Comparison of ENCODE assay signal across 1 cellular context in the genomic region with DNA sequence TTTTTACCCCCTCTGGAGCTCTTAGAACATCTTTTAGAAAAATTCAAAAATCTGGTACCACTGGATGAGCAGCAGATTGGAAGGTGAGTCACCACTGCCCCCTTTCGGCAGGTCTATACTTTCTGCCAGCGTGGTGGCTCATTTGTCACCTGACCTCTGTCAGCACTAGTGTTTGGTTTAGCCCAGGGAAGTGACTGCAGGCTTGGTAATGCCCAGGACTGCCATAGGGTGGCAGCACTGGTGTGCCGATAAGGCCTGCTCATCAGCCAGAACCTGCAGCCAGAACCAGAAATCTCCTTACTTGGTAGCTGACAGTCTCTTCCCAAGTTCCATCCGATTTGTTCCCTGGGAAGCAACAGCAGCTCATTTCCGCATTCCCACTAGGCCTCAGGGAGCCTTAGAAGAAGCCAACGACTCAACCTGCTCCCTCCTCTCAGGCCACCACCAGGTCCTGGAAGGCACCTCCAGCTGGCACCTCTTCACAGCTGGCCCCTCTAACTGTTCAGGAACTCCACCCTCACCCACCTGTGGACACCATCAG.
TF ChIP-seq lines count a peak whose summit lies in the region.

No MANE protein-coding gene starts in this region.

TF ChIP-seq in HepG2, 621 proteins besides CTCF, POLR2A, EP300 and RAD21 (continued from another document and continues in another):
- TF ChIP-seq, protein P1, sequence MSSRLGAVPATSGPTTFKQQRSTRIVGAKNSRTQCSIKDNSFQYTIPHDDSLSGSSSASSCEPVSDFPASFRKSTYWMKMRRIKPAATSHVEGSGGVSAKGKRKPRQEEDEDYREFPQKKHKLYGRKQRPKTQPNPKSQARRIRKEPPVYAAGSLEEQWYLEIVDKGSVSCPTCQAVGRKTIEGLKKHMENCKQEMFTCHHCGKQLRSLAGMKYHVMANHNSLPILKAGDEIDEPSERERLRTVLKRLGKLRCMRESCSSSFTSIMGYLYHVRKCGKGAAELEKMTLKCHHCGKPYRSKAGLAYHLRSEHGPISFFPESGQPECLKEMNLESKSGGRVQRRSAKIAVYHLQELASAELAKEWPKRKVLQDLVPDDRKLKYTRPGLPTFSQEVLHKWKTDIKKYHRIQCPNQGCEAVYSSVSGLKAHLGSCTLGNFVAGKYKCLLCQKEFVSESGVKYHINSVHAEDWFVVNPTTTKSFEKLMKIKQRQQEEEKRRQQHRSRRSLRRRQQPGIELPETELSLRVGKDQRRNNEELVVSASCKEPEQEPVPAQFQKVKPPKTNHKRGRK (CRISPR knock-in tag; IDR thresholded peaks at IDR 0.05), result no peak
- TF ChIP-seq, protein P2, sequence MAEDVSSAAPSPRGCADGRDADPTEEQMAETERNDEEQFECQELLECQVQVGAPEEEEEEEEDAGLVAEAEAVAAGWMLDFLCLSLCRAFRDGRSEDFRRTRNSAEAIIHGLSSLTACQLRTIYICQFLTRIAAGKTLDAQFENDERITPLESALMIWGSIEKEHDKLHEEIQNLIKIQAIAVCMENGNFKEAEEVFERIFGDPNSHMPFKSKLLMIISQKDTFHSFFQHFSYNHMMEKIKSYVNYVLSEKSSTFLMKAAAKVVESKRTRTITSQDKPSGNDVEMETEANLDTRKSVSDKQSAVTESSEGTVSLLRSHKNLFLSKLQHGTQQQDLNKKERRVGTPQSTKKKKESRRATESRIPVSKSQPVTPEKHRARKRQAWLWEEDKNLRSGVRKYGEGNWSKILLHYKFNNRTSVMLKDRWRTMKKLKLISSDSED (CRISPR knock-in tag; IDR thresholded peaks at IDR 0.05), result no peak
- TF ChIP-seq, protein P3, sequence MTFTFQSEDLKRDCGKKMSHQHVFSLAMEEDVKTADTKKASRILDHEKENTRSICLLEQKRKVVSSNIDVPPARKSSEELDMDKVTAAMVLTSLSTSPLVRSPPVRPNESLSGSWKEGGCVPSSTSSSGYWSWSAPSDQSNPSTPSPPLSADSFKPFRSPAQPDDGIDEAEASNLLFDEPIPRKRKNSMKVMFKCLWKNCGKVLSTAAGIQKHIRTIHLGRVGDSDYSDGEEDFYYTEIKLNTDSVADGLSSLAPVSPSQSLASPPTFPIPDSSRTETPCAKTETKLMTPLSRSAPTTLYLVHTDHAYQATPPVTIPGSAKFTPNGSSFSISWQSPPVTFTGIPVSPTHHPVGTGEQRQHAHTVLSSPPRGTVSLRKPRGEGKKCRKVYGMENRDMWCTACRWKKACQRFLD (CRISPR knock-in tag; IDR thresholded peaks at IDR 0.05; ENCODE audit: borderline replicate concordance), result no peak
- TF ChIP-seq, protein P4, sequence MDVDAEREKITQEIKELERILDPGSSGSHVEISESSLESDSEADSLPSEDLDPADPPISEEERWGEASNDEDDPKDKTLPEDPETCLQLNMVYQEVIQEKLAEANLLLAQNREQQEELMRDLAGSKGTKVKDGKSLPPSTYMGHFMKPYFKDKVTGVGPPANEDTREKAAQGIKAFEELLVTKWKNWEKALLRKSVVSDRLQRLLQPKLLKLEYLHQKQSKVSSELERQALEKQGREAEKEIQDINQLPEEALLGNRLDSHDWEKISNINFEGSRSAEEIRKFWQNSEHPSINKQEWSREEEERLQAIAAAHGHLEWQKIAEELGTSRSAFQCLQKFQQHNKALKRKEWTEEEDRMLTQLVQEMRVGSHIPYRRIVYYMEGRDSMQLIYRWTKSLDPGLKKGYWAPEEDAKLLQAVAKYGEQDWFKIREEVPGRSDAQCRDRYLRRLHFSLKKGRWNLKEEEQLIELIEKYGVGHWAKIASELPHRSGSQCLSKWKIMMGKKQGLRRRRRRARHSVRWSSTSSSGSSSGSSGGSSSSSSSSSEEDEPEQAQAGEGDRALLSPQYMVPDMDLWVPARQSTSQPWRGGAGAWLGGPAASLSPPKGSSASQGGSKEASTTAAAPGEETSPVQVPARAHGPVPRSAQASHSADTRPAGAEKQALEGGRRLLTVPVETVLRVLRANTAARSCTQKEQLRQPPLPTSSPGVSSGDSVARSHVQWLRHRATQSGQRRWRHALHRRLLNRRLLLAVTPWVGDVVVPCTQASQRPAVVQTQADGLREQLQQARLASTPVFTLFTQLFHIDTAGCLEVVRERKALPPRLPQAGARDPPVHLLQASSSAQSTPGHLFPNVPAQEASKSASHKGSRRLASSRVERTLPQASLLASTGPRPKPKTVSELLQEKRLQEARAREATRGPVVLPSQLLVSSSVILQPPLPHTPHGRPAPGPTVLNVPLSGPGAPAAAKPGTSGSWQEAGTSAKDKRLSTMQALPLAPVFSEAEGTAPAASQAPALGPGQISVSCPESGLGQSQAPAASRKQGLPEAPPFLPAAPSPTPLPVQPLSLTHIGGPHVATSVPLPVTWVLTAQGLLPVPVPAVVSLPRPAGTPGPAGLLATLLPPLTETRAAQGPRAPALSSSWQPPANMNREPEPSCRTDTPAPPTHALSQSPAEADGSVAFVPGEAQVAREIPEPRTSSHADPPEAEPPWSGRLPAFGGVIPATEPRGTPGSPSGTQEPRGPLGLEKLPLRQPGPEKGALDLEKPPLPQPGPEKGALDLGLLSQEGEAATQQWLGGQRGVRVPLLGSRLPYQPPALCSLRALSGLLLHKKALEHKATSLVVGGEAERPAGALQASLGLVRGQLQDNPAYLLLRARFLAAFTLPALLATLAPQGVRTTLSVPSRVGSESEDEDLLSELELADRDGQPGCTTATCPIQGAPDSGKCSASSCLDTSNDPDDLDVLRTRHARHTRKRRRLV (CRISPR knock-in tag; IDR thresholded peaks at IDR 0.05), result no peak
- TF ChIP-seq SETDB1 (CRISPR knock-in tag; IDR thresholded peaks at IDR 0.05; ENCODE audit: borderline replicate concordance) (no peak), TOPORS (CRISPR knock-in tag; IDR thresholded peaks at IDR 0.05) (no peak), CEBPB (IDR thresholded peaks at IDR 0.05; ENCODE audit: borderline replicate concordance, low read depth, low read length) (no peak), ZFP37 (CRISPR knock-in tag; IDR thresholded peaks at IDR 0.05; ENCODE audit: borderline replicate concordance) (no peak), SMARCE1 (IDR thresholded peaks at IDR 0.05; ENCODE audit: borderline replicate concordance) (no peak), ZFP36L2 (CRISPR knock-in tag; IDR thresholded peaks at IDR 0.05) (no peak), RBFOX2 (IDR thresholded peaks at IDR 0.05; ENCODE audit: low read depth, low read length) (no peak), KLF9 (CRISPR knock-in tag; IDR thresholded peaks at IDR 0.05; ENCODE audit: low read depth) (no peak), GLI4 (CRISPR knock-in tag; IDR thresholded peaks at IDR 0.05; ENCODE audit: borderline replicate concordance) (no peak), SP1 (IDR thresholded peaks at IDR 0.05) (no peak), SP1 (CRISPR knock-in tag; IDR thresholded peaks at IDR 0.05) (no peak), ZSCAN31 (CRISPR knock-in tag; IDR thresholded peaks at IDR 0.05; ENCODE audit: low read depth) (no peak), STAG1 (CRISPR knock-in tag; IDR thresholded peaks at IDR 0.05) (peak; percentile 87), SYNCRIP (IDR thresholded peaks at IDR 0.05; ENCODE audit: insufficient read depth, low read depth, low read length) (no peak), CBX5 (CRISPR knock-in tag; IDR thresholded peaks at IDR 0.05; ENCODE audit: borderline replicate concordance) (peak; percentile 60; the same call in 1 of the 2 replicates), NFKB2 (CRISPR knock-in tag; IDR thresholded peaks at IDR 0.05; ENCODE audit: borderline replicate concordance) (no peak; the same call in 1 of the 2 replicates), MZF1 (CRISPR knock-in tag; IDR thresholded peaks at IDR 0.05; ENCODE audit: borderline replicate concordance) (no peak), ZIK1 (CRISPR knock-in tag; IDR thresholded peaks at IDR 0.05; ENCODE audit: borderline replicate concordance, low read depth) (no peak), ZNF331 (CRISPR knock-in tag; IDR thresholded peaks at IDR 0.05) (peak; percentile 59; the same call in 1 of the 2 replicates), ZEB1 (IDR thresholded peaks at IDR 0.05; ENCODE audit: insufficient replicate concordance, low read depth) (no peak), ZNF772 (CRISPR knock-in tag; IDR thresholded peaks at IDR 0.05) (no peak), ZNF547 (CRISPR knock-in tag; IDR thresholded peaks at IDR 0.05) (no peak), ZKSCAN1 (IDR thresholded peaks at IDR 0.05; ENCODE audit: low read length) (peak; percentile 63; the same call in 1 of the 2 replicates), KDM5A (IDR thresholded peaks at IDR 0.05; ENCODE audit: borderline replicate concordance, low read length) (no peak), JUND (CRISPR knock-in tag; IDR thresholded peaks at IDR 0.05) (no peak), ZNF160 (CRISPR knock-in tag; IDR thresholded peaks at IDR 0.05) (no peak), HNRNPK (IDR thresholded peaks at IDR 0.05; ENCODE audit: low read depth, low read length, poor library complexity, severe bottlenecking) (no peak), FOXK1 (CRISPR knock-in tag; IDR thresholded peaks at IDR 0.05; ENCODE audit: borderline replicate concordance, low read depth) (no peak), KDM2A (CRISPR knock-in tag; IDR thresholded peaks at IDR 0.05; ENCODE audit: borderline replicate concordance, low read depth) (peak; percentile 88), ARID2 (CRISPR knock-in tag; IDR thresholded peaks at IDR 0.05; ENCODE audit: borderline replicate concordance) (no peak), BHLHE40 (IDR thresholded peaks at IDR 0.05; ENCODE audit: low read length) (peak; percentile 74), CCDC6 (CRISPR knock-in tag; IDR thresholded peaks at IDR 0.05) (no peak), SCMH1 (CRISPR knock-in tag; IDR thresholded peaks at IDR 0.05; ENCODE audit: borderline replicate concordance) (no peak), NR3C1 (CRISPR knock-in tag; IDR thresholded peaks at IDR 0.05) (no peak)
- TF ChIP-seq, protein P5, sequence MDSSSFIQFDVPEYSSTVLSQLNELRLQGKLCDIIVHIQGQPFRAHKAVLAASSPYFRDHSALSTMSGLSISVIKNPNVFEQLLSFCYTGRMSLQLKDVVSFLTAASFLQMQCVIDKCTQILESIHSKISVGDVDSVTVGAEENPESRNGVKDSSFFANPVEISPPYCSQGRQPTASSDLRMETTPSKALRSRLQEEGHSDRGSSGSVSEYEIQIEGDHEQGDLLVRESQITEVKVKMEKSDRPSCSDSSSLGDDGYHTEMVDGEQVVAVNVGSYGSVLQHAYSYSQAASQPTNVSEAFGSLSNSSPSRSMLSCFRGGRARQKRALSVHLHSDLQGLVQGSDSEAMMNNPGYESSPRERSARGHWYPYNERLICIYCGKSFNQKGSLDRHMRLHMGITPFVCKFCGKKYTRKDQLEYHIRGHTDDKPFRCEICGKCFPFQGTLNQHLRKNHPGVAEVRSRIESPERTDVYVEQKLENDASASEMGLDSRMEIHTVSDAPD (CRISPR knock-in tag; IDR thresholded peaks at IDR 0.05), result no peak
- TF ChIP-seq, protein P6, sequence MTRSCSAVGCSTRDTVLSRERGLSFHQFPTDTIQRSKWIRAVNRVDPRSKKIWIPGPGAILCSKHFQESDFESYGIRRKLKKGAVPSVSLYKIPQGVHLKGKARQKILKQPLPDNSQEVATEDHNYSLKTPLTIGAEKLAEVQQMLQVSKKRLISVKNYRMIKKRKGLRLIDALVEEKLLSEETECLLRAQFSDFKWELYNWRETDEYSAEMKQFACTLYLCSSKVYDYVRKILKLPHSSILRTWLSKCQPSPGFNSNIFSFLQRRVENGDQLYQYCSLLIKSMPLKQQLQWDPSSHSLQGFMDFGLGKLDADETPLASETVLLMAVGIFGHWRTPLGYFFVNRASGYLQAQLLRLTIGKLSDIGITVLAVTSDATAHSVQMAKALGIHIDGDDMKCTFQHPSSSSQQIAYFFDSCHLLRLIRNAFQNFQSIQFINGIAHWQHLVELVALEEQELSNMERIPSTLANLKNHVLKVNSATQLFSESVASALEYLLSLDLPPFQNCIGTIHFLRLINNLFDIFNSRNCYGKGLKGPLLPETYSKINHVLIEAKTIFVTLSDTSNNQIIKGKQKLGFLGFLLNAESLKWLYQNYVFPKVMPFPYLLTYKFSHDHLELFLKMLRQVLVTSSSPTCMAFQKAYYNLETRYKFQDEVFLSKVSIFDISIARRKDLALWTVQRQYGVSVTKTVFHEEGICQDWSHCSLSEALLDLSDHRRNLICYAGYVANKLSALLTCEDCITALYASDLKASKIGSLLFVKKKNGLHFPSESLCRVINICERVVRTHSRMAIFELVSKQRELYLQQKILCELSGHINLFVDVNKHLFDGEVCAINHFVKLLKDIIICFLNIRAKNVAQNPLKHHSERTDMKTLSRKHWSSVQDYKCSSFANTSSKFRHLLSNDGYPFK (CRISPR knock-in tag; IDR thresholded peaks at IDR 0.05; ENCODE audit: borderline replicate concordance), result no peak
- TF ChIP-seq, protein P7, sequence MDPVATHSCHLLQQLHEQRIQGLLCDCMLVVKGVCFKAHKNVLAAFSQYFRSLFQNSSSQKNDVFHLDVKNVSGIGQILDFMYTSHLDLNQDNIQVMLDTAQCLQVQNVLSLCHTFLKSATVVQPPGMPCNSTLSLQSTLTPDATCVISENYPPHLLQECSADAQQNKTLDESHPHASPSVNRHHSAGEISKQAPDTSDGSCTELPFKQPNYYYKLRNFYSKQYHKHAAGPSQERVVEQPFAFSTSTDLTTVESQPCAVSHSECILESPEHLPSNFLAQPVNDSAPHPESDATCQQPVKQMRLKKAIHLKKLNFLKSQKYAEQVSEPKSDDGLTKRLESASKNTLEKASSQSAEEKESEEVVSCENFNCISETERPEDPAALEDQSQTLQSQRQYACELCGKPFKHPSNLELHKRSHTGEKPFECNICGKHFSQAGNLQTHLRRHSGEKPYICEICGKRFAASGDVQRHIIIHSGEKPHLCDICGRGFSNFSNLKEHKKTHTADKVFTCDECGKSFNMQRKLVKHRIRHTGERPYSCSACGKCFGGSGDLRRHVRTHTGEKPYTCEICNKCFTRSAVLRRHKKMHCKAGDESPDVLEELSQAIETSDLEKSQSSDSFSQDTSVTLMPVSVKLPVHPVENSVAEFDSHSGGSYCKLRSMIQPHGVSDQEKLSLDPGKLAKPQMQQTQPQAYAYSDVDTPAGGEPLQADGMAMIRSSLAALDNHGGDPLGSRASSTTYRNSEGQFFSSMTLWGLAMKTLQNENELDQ (CRISPR knock-in tag; IDR thresholded peaks at IDR 0.05; ENCODE audit: borderline replicate concordance), result no peak
- TF ChIP-seq, protein P8, sequence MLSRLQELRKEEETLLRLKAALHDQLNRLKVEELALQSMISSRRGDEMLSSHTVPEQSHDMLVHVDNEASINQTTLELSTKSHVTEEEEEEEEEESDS (CRISPR knock-in tag; IDR thresholded peaks at IDR 0.05; ENCODE audit: borderline replicate concordance), result no peak
- TF ChIP-seq, protein P9, sequence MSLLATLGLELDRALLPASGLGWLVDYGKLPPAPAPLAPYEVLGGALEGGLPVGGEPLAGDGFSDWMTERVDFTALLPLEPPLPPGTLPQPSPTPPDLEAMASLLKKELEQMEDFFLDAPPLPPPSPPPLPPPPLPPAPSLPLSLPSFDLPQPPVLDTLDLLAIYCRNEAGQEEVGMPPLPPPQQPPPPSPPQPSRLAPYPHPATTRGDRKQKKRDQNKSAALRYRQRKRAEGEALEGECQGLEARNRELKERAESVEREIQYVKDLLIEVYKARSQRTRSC (CRISPR knock-in tag; IDR thresholded peaks at IDR 0.05; ENCODE audit: low read depth), result no peak
- TF ChIP-seq, protein P10, sequence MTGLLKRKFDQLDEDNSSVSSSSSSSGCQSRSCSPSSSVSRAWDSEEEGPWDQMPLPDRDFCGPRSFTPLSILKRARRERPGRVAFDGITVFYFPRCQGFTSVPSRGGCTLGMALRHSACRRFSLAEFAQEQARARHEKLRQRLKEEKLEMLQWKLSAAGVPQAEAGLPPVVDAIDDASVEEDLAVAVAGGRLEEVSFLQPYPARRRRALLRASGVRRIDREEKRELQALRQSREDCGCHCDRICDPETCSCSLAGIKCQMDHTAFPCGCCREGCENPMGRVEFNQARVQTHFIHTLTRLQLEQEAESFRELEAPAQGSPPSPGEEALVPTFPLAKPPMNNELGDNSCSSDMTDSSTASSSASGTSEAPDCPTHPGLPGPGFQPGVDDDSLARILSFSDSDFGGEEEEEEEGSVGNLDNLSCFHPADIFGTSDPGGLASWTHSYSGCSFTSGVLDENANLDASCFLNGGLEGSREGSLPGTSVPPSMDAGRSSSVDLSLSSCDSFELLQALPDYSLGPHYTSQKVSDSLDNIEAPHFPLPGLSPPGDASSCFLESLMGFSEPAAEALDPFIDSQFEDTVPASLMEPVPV (CRISPR knock-in tag; IDR thresholded peaks at IDR 0.05), result no peak
